In genomic region chr11:20035701-20036601, GRCh38 we compare ENCODE assay signal across 1 cellular context.
TF ChIP-seq lines count a peak whose summit lies in the region.

No MANE protein-coding gene starts in this region.

TF ChIP-seq in HepG2, 621 proteins besides CTCF, POLR2A, EP300 and RAD21 (continued from another document and continues in another):
- TF ChIP-seq NFYC (CRISPR knock-in tag; IDR thresholded peaks at IDR 0.05) (0 out of 2 replicates have a peak, but pooled peaks have one; percentile 6), EEA1 (CRISPR knock-in tag; IDR thresholded peaks at IDR 0.05; ENCODE audit: borderline replicate concordance) (0 out of 2 replicates have a peak, but pooled peaks have one; percentile 52), ZMYM3 (CRISPR knock-in tag; IDR thresholded peaks at IDR 0.05) (peak; percentile 61), HDAC2 (CRISPR knock-in tag; IDR thresholded peaks at IDR 0.05) (peak; percentile 82), ZNF138 (CRISPR knock-in tag; IDR thresholded peaks at IDR 0.05; ENCODE audit: low read depth) (no peak), TARDBP (CRISPR knock-in tag; IDR thresholded peaks at IDR 0.05) (peak; percentile 89), ZNF644 (CRISPR knock-in tag; IDR thresholded peaks at IDR 0.05; ENCODE audit: low read depth) (no peak; the same call in 1 of the 2 replicates), ZNF891 (CRISPR knock-in tag; IDR thresholded peaks at IDR 0.05) (peak; percentile 75; the same call in 1 of the 2 replicates), ZNF639 (CRISPR knock-in tag; conservative IDR thresholded peaks at IDR 0.05) (0 out of 2 replicates have a peak, but pooled peaks have one; percentile 26), RFXAP (CRISPR knock-in tag; IDR thresholded peaks at IDR 0.05; ENCODE audit: borderline replicate concordance) (peak; percentile 89), ZNF382 (CRISPR knock-in tag; IDR thresholded peaks at IDR 0.05; ENCODE audit: borderline replicate concordance) (no peak), RFX5 (IDR thresholded peaks at IDR 0.05; ENCODE audit: low read depth, low read length) (no peak), GABPB1 (CRISPR knock-in tag; IDR thresholded peaks at IDR 0.05) (peak; percentile 69), CCAR2 (optimal IDR thresholded peaks at IDR 0.05; ENCODE audit: low read depth, low read length) (no peak), ZNF670 (CRISPR knock-in tag; IDR thresholded peaks at IDR 0.05; ENCODE audit: borderline replicate concordance) (peak; percentile 78; the same call in 1 of the 2 replicates), RXRA (CRISPR knock-in tag; IDR thresholded peaks at IDR 0.05) (peak; percentile 97), ZBED4 (CRISPR knock-in tag; IDR thresholded peaks at IDR 0.05; ENCODE audit: borderline replicate concordance) (peak; percentile 37; the same call in 1 of the 2 replicates), ZMYM2 (CRISPR knock-in tag; IDR thresholded peaks at IDR 0.05) (peak; percentile 89), PPARG (CRISPR knock-in tag; conservative IDR thresholded peaks at IDR 0.05) (peak; percentile 86), SAP130 (CRISPR knock-in tag; IDR thresholded peaks at IDR 0.05; ENCODE audit: low read depth) (peak; percentile 84), ELF1 (CRISPR knock-in tag; IDR thresholded peaks at IDR 0.05) (no peak), ZBTB7A (CRISPR knock-in tag; IDR thresholded peaks at IDR 0.05) (no peak), ZKSCAN5 (CRISPR knock-in tag; IDR thresholded peaks at IDR 0.05) (peak; percentile 90), PCBP1 (IDR thresholded peaks at IDR 0.05; ENCODE audit: borderline replicate concordance, low read depth, low read length) (no peak), GZF1 (CRISPR knock-in tag; IDR thresholded peaks at IDR 0.05) (peak; percentile 95), HBP1 (CRISPR knock-in tag; IDR thresholded peaks at IDR 0.05; ENCODE audit: low read depth) (no peak), CBFB (CRISPR knock-in tag; IDR thresholded peaks at IDR 0.05) (peak; percentile 34; the same call in 1 of the 2 replicates), ZSCAN30 (CRISPR knock-in tag; IDR thresholded peaks at IDR 0.05) (no peak), SNAI1 (CRISPR knock-in tag; IDR thresholded peaks at IDR 0.05; ENCODE audit: borderline replicate concordance) (no peak), ZNF781 (CRISPR knock-in tag; IDR thresholded peaks at IDR 0.05; ENCODE audit: borderline replicate concordance, not compliant biosample characterization) (no peak), ZNF772 (CRISPR knock-in tag; IDR thresholded peaks at IDR 0.05) (peak; percentile 86), ZNF143 (CRISPR knock-in tag; IDR thresholded peaks at IDR 0.05) (no peak), USF2 (IDR thresholded peaks at IDR 0.05; ENCODE audit: low read depth, low read length) (peak; percentile 65), USF2 (CRISPR knock-in tag; IDR thresholded peaks at IDR 0.05; ENCODE audit: borderline replicate concordance) (peak; percentile 80; the same call in 1 of the 2 replicates), PHF5A (CRISPR knock-in tag; IDR thresholded peaks at IDR 0.05; ENCODE audit: low read depth, unreplicated experiment) (no peak), ZBTB42 (CRISPR knock-in tag; IDR thresholded peaks at IDR 0.05) (no peak), ZBTB37 (CRISPR knock-in tag; IDR thresholded peaks at IDR 0.05) (0 out of 2 replicates have a peak, but pooled peaks have one; percentile 54), ZNF326 (CRISPR knock-in tag; IDR thresholded peaks at IDR 0.05; ENCODE audit: borderline replicate concordance) (no peak)
- TF ChIP-seq, protein P1, sequence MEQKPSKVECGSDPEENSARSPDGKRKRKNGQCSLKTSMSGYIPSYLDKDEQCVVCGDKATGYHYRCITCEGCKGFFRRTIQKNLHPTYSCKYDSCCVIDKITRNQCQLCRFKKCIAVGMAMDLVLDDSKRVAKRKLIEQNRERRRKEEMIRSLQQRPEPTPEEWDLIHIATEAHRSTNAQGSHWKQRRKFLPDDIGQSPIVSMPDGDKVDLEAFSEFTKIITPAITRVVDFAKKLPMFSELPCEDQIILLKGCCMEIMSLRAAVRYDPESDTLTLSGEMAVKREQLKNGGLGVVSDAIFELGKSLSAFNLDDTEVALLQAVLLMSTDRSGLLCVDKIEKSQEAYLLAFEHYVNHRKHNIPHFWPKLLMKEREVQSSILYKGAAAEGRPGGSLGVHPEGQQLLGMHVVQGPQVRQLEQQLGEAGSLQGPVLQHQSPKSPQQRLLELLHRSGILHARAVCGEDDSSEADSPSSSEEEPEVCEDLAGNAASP (CRISPR knock-in tag; IDR thresholded peaks at IDR 0.05; ENCODE audit: borderline replicate concordance): peak; percentile 82
- TF ChIP-seq, protein P2, sequence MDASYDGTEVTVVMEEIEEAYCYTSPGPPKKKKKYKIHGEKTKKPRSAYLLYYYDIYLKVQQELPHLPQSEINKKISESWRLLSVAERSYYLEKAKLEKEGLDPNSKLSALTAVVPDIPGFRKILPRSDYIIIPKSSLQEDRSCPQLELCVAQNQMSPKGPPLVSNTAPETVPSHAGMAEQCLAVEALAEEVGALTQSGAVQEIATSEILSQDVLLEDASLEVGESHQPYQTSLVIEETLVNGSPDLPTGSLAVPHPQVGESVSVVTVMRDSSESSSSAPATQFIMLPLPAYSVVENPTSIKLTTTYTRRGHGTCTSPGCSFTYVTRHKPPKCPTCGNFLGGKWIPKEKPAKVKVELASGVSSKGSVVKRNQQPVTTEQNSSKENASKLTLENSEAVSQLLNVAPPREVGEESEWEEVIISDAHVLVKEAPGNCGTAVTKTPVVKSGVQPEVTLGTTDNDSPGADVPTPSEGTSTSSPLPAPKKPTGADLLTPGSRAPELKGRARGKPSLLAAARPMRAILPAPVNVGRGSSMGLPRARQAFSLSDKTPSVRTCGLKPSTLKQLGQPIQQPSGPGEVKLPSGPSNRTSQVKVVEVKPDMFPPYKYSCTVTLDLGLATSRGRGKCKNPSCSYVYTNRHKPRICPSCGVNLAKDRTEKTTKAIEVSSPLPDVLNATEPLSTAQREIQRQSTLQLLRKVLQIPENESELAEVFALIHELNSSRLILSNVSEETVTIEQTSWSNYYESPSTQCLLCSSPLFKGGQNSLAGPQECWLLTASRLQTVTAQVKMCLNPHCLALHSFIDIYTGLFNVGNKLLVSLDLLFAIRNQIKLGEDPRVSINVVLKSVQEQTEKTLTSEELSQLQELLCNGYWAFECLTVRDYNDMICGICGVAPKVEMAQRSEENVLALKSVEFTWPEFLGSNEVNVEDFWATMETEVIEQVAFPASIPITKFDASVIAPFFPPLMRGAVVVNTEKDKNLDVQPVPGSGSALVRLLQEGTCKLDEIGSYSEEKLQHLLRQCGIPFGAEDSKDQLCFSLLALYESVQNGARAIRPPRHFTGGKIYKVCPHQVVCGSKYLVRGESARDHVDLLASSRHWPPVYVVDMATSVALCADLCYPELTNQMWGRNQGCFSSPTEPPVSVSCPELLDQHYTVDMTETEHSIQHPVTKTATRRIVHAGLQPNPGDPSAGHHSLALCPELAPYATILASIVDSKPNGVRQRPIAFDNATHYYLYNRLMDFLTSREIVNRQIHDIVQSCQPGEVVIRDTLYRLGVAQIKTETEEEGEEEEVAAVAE (CRISPR knock-in tag; IDR thresholded peaks at IDR 0.05; ENCODE audit: borderline replicate concordance): 0 out of 2 replicates have a peak, but pooled peaks have one; percentile 47
- TF ChIP-seq, protein P3, sequence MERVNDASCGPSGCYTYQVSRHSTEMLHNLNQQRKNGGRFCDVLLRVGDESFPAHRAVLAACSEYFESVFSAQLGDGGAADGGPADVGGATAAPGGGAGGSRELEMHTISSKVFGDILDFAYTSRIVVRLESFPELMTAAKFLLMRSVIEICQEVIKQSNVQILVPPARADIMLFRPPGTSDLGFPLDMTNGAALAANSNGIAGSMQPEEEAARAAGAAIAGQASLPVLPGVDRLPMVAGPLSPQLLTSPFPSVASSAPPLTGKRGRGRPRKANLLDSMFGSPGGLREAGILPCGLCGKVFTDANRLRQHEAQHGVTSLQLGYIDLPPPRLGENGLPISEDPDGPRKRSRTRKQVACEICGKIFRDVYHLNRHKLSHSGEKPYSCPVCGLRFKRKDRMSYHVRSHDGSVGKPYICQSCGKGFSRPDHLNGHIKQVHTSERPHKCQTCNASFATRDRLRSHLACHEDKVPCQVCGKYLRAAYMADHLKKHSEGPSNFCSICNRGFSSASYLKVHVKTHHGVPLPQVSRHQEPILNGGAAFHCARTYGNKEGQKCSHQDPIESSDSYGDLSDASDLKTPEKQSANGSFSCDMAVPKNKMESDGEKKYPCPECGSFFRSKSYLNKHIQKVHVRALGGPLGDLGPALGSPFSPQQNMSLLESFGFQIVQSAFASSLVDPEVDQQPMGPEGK (CRISPR knock-in tag; IDR thresholded peaks at IDR 0.05): peak; percentile 92
- TF ChIP-seq, protein P4, sequence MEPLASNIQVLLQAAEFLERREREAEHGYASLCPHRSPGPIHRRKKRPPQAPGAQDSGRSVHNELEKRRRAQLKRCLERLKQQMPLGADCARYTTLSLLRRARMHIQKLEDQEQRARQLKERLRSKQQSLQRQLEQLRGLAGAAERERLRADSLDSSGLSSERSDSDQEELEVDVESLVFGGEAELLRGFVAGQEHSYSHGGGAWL (CRISPR knock-in tag; IDR thresholded peaks at IDR 0.05): peak; percentile 39; the same call in 1 of the 2 replicates
- TF ChIP-seq, protein P5, sequence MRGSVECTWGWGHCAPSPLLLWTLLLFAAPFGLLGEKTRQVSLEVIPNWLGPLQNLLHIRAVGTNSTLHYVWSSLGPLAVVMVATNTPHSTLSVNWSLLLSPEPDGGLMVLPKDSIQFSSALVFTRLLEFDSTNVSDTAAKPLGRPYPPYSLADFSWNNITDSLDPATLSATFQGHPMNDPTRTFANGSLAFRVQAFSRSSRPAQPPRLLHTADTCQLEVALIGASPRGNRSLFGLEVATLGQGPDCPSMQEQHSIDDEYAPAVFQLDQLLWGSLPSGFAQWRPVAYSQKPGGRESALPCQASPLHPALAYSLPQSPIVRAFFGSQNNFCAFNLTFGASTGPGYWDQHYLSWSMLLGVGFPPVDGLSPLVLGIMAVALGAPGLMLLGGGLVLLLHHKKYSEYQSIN (CRISPR knock-in tag; IDR thresholded peaks at IDR 0.05; ENCODE audit: borderline replicate concordance): no peak
